1 cellular context compared by ENCODE assay signal in the genomic region with DNA sequence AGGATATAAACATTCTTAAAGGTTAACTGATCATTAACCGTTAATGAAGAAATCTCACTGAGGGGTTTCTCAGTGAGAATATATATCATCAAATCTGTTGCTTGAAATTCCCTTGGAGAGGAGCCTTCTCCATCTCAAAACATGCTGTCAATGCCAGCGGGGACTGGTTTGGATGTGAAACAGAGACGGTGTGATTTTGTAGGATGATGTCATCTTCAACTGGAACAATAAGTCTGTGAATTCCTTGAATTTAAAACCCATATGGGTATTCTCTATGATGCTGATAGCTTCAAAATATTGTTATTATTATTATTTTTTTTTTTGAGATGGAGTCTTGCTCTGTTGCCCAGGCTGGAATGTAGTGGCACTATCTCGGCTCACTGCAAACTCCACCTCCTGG.
TF ChIP-seq lines count a peak whose summit lies in the region.

No MANE protein-coding gene starts in this region.

TF ChIP-seq in K562, 482 proteins besides CTCF, POLR2A, EP300 and RAD21 (continued from another document):
- TF ChIP-seq, protein P1, sequence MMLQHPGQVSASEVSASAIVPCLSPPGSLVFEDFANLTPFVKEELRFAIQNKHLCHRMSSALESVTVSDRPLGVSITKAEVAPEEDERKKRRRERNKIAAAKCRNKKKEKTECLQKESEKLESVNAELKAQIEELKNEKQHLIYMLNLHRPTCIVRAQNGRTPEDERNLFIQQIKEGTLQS (IDR thresholded peaks at IDR 0.05) = peak; percentile 68
- TF ChIP-seq, protein P1 (CRISPR knock-in tag; conservative IDR thresholded peaks at IDR 0.05) = no peak
- TF ChIP-seq ZNF324 (CRISPR knock-in tag; IDR thresholded peaks at IDR 0.05) = no peak
- TF ChIP-seq, protein P2, sequence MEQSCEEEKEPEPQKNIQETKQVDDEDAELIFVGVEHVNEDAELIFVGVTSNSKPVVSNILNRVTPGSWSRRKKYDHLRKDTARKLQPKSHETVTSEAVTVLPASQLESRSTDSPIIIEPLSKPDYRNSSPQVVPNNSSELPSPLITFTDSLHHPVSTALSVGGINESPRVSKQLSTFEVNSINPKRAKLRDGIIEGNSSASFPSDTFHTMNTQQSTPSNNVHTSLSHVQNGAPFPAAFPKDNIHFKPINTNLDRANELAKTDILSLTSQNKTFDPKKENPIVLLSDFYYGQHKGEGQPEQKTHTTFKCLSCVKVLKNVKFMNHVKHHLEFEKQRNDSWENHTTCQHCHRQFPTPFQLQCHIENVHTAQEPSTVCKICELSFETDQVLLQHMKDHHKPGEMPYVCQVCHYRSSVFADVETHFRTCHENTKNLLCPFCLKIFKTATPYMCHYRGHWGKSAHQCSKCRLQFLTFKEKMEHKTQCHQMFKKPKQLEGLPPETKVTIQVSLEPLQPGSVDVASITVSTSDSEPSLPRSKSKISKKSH (CRISPR knock-in tag; IDR thresholded peaks at IDR 0.05) = no peak
